ENCODE assay signal across 8 cellular contexts in the genomic region with DNA sequence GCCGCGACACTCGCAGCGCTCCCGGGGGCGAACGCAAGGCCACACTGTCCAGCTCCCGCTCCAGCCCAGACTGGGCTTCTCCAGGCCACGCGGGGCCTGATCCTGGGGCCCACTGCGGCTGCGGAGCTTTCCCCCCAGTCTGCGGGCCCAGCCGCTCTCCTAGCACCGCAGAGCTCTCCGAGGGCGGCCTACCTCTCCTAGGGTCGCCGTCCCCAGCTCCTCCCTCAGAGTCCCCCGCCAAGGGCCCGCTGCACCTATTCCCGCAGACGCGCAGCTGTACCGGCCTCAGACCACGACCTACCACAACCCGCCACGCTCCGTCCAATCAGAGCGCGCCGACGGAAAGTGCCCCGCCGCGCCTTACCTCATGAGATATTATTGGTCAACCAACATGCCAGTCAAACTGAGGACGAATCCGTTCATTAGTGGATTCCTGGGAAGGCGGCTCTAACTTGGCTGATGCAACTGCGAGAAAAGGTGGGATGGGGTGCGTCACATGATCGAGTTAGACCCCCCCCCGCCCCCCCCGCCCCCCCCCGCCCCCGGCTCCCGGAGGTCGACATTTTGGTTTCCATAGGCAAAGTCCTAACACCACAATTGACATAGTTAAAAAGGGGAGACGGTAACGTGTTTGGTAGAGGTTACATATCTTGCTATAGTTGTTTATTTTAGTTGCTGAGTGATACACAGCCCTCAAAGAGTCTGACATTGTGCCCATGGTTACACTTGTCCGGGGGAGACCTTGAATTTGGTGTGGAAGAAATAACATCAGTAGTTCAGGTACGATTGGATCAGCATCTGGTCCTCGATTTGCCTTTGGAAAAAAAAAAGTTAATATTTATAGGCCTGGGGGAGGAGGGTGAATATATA. TPM values are rescaled to one million over a fixed set of nuclear protein-coding genes. Genes with fewer than 3 reads are reported as not detected.
A peak's percentile ranks its signal among the peaks of the same experiment; 100 is the strongest.
DNase-seq lines count a peak whose midpoint lies in the region; ATAC-seq, FAIRE-seq and TF ChIP-seq lines count a peak whose summit lies in the region.

A gene (minus strand): TSS at position 278 of the 870 bp plus-strand sequence. CDS start 6,743 bp downstream, outside the sequence.

- no peak for TF ChIP-seq CTCF in heart right ventricle (IDR thresholded peaks at IDR 0.05)
- no peak for TF ChIP-seq CTCF in upper lobe of right lung (IDR thresholded peaks at IDR 0.05)

- peak; percentile 96 for ATAC-seq in HG02852 (IDR thresholded peaks at IDR 0.05; ENCODE audit: unreplicated experiment)
- ATAC-seq in heart right ventricle = peak; percentile 98 to 100 (median 99)
- ATAC-seq in upper lobe of right lung = peak; percentile 99

- intact Hi-C loops in heart right ventricle (cut with DNase I) = no loop called here
- intact Hi-C loops in posterior vena cava (cut with DNase I) = no loop called here
- intact Hi-C loops in upper lobe of right lung (cut with DNase I) = no loop called here

- H3K4me3 ChIP-seq in heart right ventricle (peak within 1 kb of the TSS; percentile 54 to 92 (median 70)), upper lobe of right lung (peak within 1 kb of the TSS; percentile 89)

- H3K27ac ChIP-seq in heart right ventricle (peak within 1 kb of the TSS; percentile 11 to 93 (median 86)), upper lobe of right lung (peak within 1 kb of the TSS; percentile 97)

- peaks cover 0 to 19% (median 16%) of the 10 kb centered on the region in 9 donors for H3K4me1 ChIP-seq in heart right ventricle
- H3K4me1 ChIP-seq in upper lobe of right lung = peaks cover 16% of the 10 kb centered on the region

- peak; percentile 92 for TF ChIP-seq POLR2A in GM12892 (IDR thresholded peaks at IDR 0.05; ENCODE audit: low read depth, low read length)

- no peaks in the 10 kb centered on the region for H3K27me3 ChIP-seq in heart right ventricle
- no peaks in the 10 kb centered on the region for H3K27me3 ChIP-seq in upper lobe of right lung

- H3K9me3 ChIP-seq in heart right ventricle = no peaks in the 10 kb centered on the region
- H3K9me3 ChIP-seq in upper lobe of right lung = no peaks in the 10 kb centered on the region

- H3K36me3 ChIP-seq in heart right ventricle = peaks cover 0 to 14% (median 3%) of the 10 kb centered on the region in 9 donors
- peaks cover 14% of the 10 kb centered on the region for H3K36me3 ChIP-seq in upper lobe of right lung

- WGBS in heart right ventricle, 2 donors = 1 to 2% methylated on average over 51 to 53 of the region's 53 CpGs

- peak; percentile 83 for DNase-seq in GM12892 (ENCODE audit: insufficient read length)
- peak; percentile 98 for DNase-seq in NCI-H146 (lab: John Stamatoyannopoulos, UW)
- peak; percentile 88 to 99 (median 91) for DNase-seq in T-helper 1 cell
- peak; percentile 100 for DNase-seq in amniotic epithelial cell (ENCODE audit: low read depth)
- peak; percentile 93 to 99 for DNase-seq in heart right ventricle
- DNase-seq in posterior vena cava (ENCODE audit: low spot score) = peak; percentile 98
- DNase-seq in upper lobe of right lung = peak; percentile 97

- FAIRE-seq in GM12892 (lab: Jason Lieb, UNC) = peak; percentile 83

RNA-seq across cellular contexts. Expression of the gene that starts here (rescaled TPM):
- polyA plus RNA-seq in GM12892 (2012; ENCODE audit: missing spikeins) = 63.3 TPM
- total RNA-seq in heart right ventricle (10 to 100 TPM; 54.3 to 73.1 (median 59.4) TPM), posterior vena cava (10 to 100 TPM; 77.2 to 86.3 TPM), upper lobe of right lung (113 TPM)
- 10 to 100 TPM; 20.6 to 69.1 TPM for polyA plus RNA-seq in heart right ventricle

Comparison
In these comparisons a context has a peak if more than half of its experiments do, and no peak if none do; other contexts are left out.
1. Peak in every context shown above with its lines: DNase-seq, ATAC-seq, H3K4me3 ChIP-seq and H3K27ac ChIP-seq.